ENCODE assay signal across 1 cellular context in the genomic region with DNA sequence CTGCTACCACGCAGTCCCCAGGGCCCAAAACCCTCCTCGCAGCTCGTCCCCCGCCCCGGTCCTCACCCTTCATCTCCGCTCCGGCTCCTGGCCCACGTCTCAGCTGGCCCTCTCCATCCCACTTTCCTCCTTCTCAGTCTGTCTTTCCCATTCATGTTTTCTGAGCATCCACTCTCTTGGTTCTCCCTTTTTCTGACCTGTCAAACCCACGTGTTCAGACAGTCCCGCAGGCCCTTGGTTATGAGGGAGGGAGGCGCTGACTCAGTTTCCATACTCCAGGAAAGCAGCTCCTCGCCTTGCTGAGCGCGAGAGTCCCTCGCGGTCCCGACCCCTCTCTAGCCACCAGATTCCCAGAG.
TF ChIP-seq lines count a peak whose summit lies in the region.

No MANE protein-coding gene starts in this region.

TF ChIP-seq in HEK293, 187 proteins besides CTCF, POLR2A, EP300 and RAD21:
- TF ChIP-seq, protein P1, sequence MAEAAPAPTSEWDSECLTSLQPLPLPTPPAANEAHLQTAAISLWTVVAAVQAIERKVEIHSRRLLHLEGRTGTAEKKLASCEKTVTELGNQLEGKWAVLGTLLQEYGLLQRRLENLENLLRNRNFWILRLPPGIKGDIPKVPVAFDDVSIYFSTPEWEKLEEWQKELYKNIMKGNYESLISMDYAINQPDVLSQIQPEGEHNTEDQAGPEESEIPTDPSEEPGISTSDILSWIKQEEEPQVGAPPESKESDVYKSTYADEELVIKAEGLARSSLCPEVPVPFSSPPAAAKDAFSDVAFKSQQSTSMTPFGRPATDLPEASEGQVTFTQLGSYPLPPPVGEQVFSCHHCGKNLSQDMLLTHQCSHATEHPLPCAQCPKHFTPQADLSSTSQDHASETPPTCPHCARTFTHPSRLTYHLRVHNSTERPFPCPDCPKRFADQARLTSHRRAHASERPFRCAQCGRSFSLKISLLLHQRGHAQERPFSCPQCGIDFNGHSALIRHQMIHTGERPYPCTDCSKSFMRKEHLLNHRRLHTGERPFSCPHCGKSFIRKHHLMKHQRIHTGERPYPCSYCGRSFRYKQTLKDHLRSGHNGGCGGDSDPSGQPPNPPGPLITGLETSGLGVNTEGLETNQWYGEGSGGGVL (tag by site-specific recombination; IDR thresholded peaks at IDR 0.05), result no peak
- TF ChIP-seq TCF7L2 (IDR thresholded peaks at IDR 0.05; ENCODE audit: borderline replicate concordance, low read depth, low read length) (no peak), GLI2 (tag by site-specific recombination; IDR thresholded peaks at IDR 0.05; ENCODE audit: borderline replicate concordance, low read depth) (no peak), ZNF23 (tag by site-specific recombination; IDR thresholded peaks at IDR 0.05; ENCODE audit: borderline replicate concordance) (no peak), EGR2 (tag by site-specific recombination; IDR thresholded peaks at IDR 0.05; ENCODE audit: low read depth) (peak; percentile 97), ZBTB6 (tag by site-specific recombination; IDR thresholded peaks at IDR 0.05) (no peak), ZNF473 (tag by site-specific recombination; IDR thresholded peaks at IDR 0.05) (no peak), OSR2 (tag by site-specific recombination; IDR thresholded peaks at IDR 0.05) (no peak), ZNF366 (tag by site-specific recombination; conservative IDR thresholded peaks at IDR 0.05) (peak; percentile 79), ZEB2 (tag by site-specific recombination; IDR thresholded peaks at IDR 0.05) (no peak), ZNF777 (tag by site-specific recombination; IDR thresholded peaks at IDR 0.05; ENCODE audit: borderline replicate concordance) (peak; percentile 59; the same call in 1 of the 2 replicates), ZNF335 (tag by site-specific recombination; conservative IDR thresholded peaks at IDR 0.05) (peak; percentile 66; the same call in 1 of the 2 replicates), ZNF629 (tag by site-specific recombination; IDR thresholded peaks at IDR 0.05) (no peak), ZNF121 (tag by site-specific recombination; IDR thresholded peaks at IDR 0.05) (0 out of 2 replicates have a peak, but pooled peaks have one; percentile 8), SP3 (tag by site-specific recombination; IDR thresholded peaks at IDR 0.05) (0 out of 2 replicates have a peak, but pooled peaks have one; percentile 18), ZBTB17 (tag by site-specific recombination; IDR thresholded peaks at IDR 0.05) (peak; percentile 79), PRDM1 (tag by site-specific recombination; IDR thresholded peaks at IDR 0.05) (0 out of 2 replicates have a peak, but pooled peaks have one; percentile 26), ZFHX2 (tag by site-specific recombination; conservative IDR thresholded peaks at IDR 0.05) (peak; percentile 93)
- TF ChIP-seq, protein P2, sequence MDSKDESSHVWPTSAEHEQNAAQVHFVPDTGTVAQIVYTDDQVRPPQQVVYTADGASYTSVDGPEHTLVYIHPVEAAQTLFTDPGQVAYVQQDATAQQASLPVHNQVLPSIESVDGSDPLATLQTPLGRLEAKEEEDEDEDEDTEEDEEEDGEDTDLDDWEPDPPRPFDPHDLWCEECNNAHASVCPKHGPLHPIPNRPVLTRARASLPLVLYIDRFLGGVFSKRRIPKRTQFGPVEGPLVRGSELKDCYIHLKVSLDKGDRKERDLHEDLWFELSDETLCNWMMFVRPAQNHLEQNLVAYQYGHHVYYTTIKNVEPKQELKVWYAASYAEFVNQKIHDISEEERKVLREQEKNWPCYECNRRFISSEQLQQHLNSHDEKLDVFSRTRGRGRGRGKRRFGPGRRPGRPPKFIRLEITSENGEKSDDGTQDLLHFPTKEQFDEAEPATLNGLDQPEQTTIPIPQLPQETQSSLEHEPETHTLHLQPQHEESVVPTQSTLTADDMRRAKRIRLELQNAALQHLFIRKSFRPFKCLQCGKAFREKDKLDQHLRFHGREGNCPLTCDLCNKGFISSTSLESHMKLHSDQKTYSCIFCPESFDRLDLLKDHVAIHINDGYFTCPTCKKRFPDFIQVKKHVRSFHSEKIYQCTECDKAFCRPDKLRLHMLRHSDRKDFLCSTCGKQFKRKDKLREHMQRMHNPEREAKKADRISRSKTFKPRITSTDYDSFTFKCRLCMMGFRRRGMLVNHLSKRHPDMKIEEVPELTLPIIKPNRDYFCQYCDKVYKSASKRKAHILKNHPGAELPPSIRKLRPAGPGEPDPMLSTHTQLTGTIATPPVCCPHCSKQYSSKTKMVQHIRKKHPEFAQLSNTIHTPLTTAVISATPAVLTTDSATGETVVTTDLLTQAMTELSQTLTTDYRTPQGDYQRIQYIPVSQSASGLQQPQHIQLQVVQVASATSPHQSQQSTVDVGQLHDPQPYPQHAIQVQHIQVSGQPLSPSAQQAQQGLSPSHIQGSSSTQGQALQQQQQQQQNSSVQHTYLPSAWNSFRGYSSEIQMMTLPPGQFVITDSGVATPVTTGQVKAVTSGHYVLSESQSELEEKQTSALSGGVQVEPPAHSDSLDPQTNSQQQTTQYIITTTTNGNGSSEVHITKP (tag by site-specific recombination; IDR thresholded peaks at IDR 0.05), result no peak
TF ChIP-seq in HEK293: peak in this region for 9.
